ENCODE assay signal across 1 cellular context in genomic region chr2:62452701-62453449, GRCh38.
TF ChIP-seq lines count a peak whose summit lies in the region.

No MANE protein-coding gene starts in this region.

TF ChIP-seq in IMR-90, 13 proteins besides CTCF, POLR2A, EP300 and RAD21:
- TF ChIP-seq RFX5 (IDR thresholded peaks at IDR 0.05; ENCODE audit: low read depth, low read length) (no peak), CHD1 (IDR thresholded peaks at IDR 0.05; ENCODE audit: low read depth, low read length) (no peak), FOS (IDR thresholded peaks at IDR 0.05; ENCODE audit: low read depth, low read length) (no peak), USF2 (IDR thresholded peaks at IDR 0.05; ENCODE audit: low read depth, low read length) (no peak), MXI1 (IDR thresholded peaks at IDR 0.05; ENCODE audit: borderline replicate concordance, low read depth, low read length) (no peak), NFE2L2 (IDR thresholded peaks at IDR 0.05; ENCODE audit: low read depth, low read length) (no peak), RCOR1 (IDR thresholded peaks at IDR 0.05; ENCODE audit: insufficient replicate concordance, low read length) (no peak), ELK1 (IDR thresholded peaks at IDR 0.05; ENCODE audit: borderline replicate concordance, low read depth, low read length) (no peak), MAZ (IDR thresholded peaks at IDR 0.05; ENCODE audit: borderline replicate concordance, low read depth, low read length) (no peak), SMC3 (IDR thresholded peaks at IDR 0.05; ENCODE audit: low read depth, low read length) (no peak), BHLHE40 (IDR thresholded peaks at IDR 0.05; ENCODE audit: low read depth, low read length) (no peak), MAFK (IDR thresholded peaks at IDR 0.05; ENCODE audit: low read depth, low read length) (no peak), CEBPB (IDR thresholded peaks at IDR 0.05; ENCODE audit: low read depth, low read length) (no peak)
